In genomic region chr6:18153311-18153703, GRCh38 we compare ENCODE assay signal across 10 cellular contexts. TPM values are rescaled to one million over a fixed set of nuclear protein-coding genes. Genes with fewer than 3 reads are reported as not detected.
DNase-seq lines count a peak whose midpoint lies in the region; ATAC-seq and TF ChIP-seq lines count a peak whose summit lies in the region.
"Had no signal": no experiment of that assay in that cellular context is flagged by ENCODE, and none has a peak within 500 bp of the region (broad histone marks: within the 10 kb centered on the region; RNA-seq: fewer than 3 reads in every experiment).

No MANE protein-coding gene starts in this region.

- no peak for DNase-seq in HFFc6
- no peak for DNase-seq in WTC11 (ENCODE audit: low spot score)
- DNase-seq in renal cortical epithelial cell (ENCODE audit: low read depth): peak; percentile 50
- no peak for DNase-seq in caudate nucleus (lab: John Stamatoyannopoulos, UW)
- DNase-seq in AG20443 (ENCODE audit: low spot score): no peak
- DNase-seq in activated T-helper 1 cell treated with anti-CD3 and anti-CD28 coated beads, Interleukin-12 subunit alpha, Interleukin-12 subunit beta, Interleukin-2, Interleukin-4 antibody, amounts not matched to agents 30 ng/mL and 10 ng/mL and 1 ng/mL, durations not matched to agents 14 hours and 24 hours and 36 hours (ENCODE audit: low spot score): no peak
- DNase-seq: activated CD4-positive, alpha-beta T cell treated with anti-CD3 and anti-CD28 coated beads for 1 hour; testis had no signal

- no peaks in the 10 kb centered on the region for H3K9me3 ChIP-seq in iPS-18a (ENCODE audit: control insufficient read depth, low read depth, low read length)
- H3K9me3 ChIP-seq: testis had no signal

- H3K27ac ChIP-seq in iPS-18a (ENCODE audit: low read length): no peak overlapping the region
- H3K27ac ChIP-seq in caudate nucleus (ENCODE audit: low read depth, low read length): no peak overlapping the region
- H3K27ac ChIP-seq: testis had no signal

- H3K27ac Mint-ChIP-seq in HFFc6: peak overlapping the region; percentile 82
- H3K27ac Mint-ChIP-seq in WTC11: no peak overlapping the region
- H3K27ac Mint-ChIP-seq in activated T-helper 1 cell treated with anti-CD3 and anti-CD28 coated beads, Interleukin-12 subunit alpha, Interleukin-12 subunit beta, Interleukin-2, Interleukin-4 antibody, amounts not matched to agents 30 ng/mL and 10 ng/mL and 1 ng/mL, durations not matched to agents 14 hours and 24 hours and 36 hours: no peak overlapping the region

- H3K36me3 Mint-ChIP-seq in HFFc6 (ENCODE audit: low read depth) (peaks cover 17% of the 10 kb centered on the region), WTC11 (peaks cover 4% of the 10 kb centered on the region; the same call in 1 of the 2 replicates)
- peaks cover 6% of the 10 kb centered on the region for H3K36me3 Mint-ChIP-seq in activated T-helper 1 cell treated with anti-CD3 and anti-CD28 coated beads, Interleukin-12 subunit alpha, Interleukin-12 subunit beta, Interleukin-2, Interleukin-4 antibody, amounts not matched to agents 30 ng/mL and 10 ng/mL and 1 ng/mL, durations not matched to agents 14 hours and 24 hours and 36 hours (ENCODE audit: low read depth)

- H3K27me3 Mint-ChIP-seq in HFFc6 (ENCODE audit: insufficient read depth): peaks cover 2% of the 10 kb centered on the region
- H3K27me3 Mint-ChIP-seq in WTC11 (ENCODE audit: low read depth): no peaks in the 10 kb centered on the region
- H3K27me3 Mint-ChIP-seq in activated T-helper 1 cell treated with anti-CD3 and anti-CD28 coated beads, Interleukin-12 subunit alpha, Interleukin-12 subunit beta, Interleukin-2, Interleukin-4 antibody, amounts not matched to agents 30 ng/mL and 10 ng/mL and 1 ng/mL, durations not matched to agents 14 hours and 24 hours and 36 hours (ENCODE audit: insufficient read depth): peaks cover 9% of the 10 kb centered on the region

- peak overlapping the region; percentile 84 for H3K4me3 ChIP-seq in iPS-18a (ENCODE audit: low read length)

- H3K4me1 Mint-ChIP-seq in HFFc6 (ENCODE audit: low read depth) (peaks cover 40% of the 10 kb centered on the region), WTC11 (peaks cover 22% of the 10 kb centered on the region)
- H3K4me1 Mint-ChIP-seq in activated T-helper 1 cell treated with anti-CD3 and anti-CD28 coated beads, Interleukin-12 subunit alpha, Interleukin-12 subunit beta, Interleukin-2, Interleukin-4 antibody, amounts not matched to agents 30 ng/mL and 10 ng/mL and 1 ng/mL, durations not matched to agents 14 hours and 24 hours and 36 hours (ENCODE audit: low read depth): peaks cover 24% of the 10 kb centered on the region

- intact Hi-C loops in activated T-helper 1 cell treated with anti-CD3 and anti-CD28 coated beads, Interleukin-12 subunit alpha, Interleukin-12 subunit beta, Interleukin-2, Interleukin-4 antibody, amounts not matched to agents 30 ng/mL and 10 ng/mL and 1 ng/mL, durations not matched to agents 14 hours and 24 hours and 36 hours (cut with micrococcal nuclease): no loop called here

- CTCF ChIA-PET in WTC11 (lab: Charles Lee): no interaction called here

- no peak for ATAC-seq in WTC11
- ATAC-seq in GM21737 (IDR thresholded peaks at IDR 0.05; ENCODE audit: unreplicated experiment): no peak

- H3K4me1 ChIP-seq in iPS-18a (ENCODE audit: control insufficient read depth, low read depth, low read length): peaks cover 19% of the 10 kb centered on the region

- H3K4me3 Mint-ChIP-seq in HFFc6 (peak overlapping the region; percentile 99), WTC11 (0 out of 2 replicates have a peak overlapping the region, but pooled peaks have one; percentile 97)
- H3K4me3 Mint-ChIP-seq in activated T-helper 1 cell treated with anti-CD3 and anti-CD28 coated beads, Interleukin-12 subunit alpha, Interleukin-12 subunit beta, Interleukin-2, Interleukin-4 antibody, amounts not matched to agents 30 ng/mL and 10 ng/mL and 1 ng/mL, durations not matched to agents 14 hours and 24 hours and 36 hours: no peak overlapping the region

- H3K27me3 ChIP-seq in iPS-18a (ENCODE audit: control insufficient read depth, insufficient read depth, low read length): no peaks in the 10 kb centered on the region
- H3K27me3 ChIP-seq: testis had no signal

- TF ChIP-seq CTCF in HFFc6 (IDR thresholded peaks at IDR 0.05): no peak
- TF ChIP-seq CTCF in WTC11 (IDR thresholded peaks at IDR 0.05): no peak

- POLR2A ChIA-PET in WTC11 (lab: Charles Lee): interaction anchor here (0.6 kb wide), 1 partner anchor 101 kb away, joined by 3 read pairs; no protein-coding TSS in a partner anchor

- H3K9me3 Mint-ChIP-seq in HFFc6 (no peaks in the 10 kb centered on the region), WTC11 (no peaks in the 10 kb centered on the region)
- no peaks in the 10 kb centered on the region for H3K9me3 Mint-ChIP-seq in activated T-helper 1 cell treated with anti-CD3 and anti-CD28 coated beads, Interleukin-12 subunit alpha, Interleukin-12 subunit beta, Interleukin-2, Interleukin-4 antibody, amounts not matched to agents 30 ng/mL and 10 ng/mL and 1 ng/mL, durations not matched to agents 14 hours and 24 hours and 36 hours

- H3K9ac ChIP-seq in iPS-18a (ENCODE audit: low read length): no peak overlapping the region

- H3K36me3 ChIP-seq in iPS-18a (ENCODE audit: control insufficient read depth, low read depth, low read length): peaks cover 3% of the 10 kb centered on the region

TF ChIP-seq in WTC11, 78 proteins besides CTCF, POLR2A, EP300 and RAD21:
- no peak for TF ChIP-seq ZBTB43 (CRISPR knock-in tag; IDR thresholded peaks at IDR 0.05)

RNA-seq across cellular contexts. Expression of gene TPMT, which starts 1.6 kb away (rescaled TPM):
- total RNA-seq in HFFc6 (2021; fragmentation: NEBNext Ultra II Directional; extraction: Animal tissue kit (Norgen Biotek cat#: 25700)): 10 to 100 TPM; 15.5 to 23.1 (median 21.2) TPM
- total RNA-seq in WTC11 (2021): 12.7 to 14.4 TPM (median 13.5 TPM) in 3 replicates
- total RNA-seq in renal cortical epithelial cell: 21.5 and 28.1 TPM in 2 replicates
- total RNA-seq in activated T-helper 1 cell treated with anti-CD3 and anti-CD28 coated beads, Interleukin-12 subunit alpha, Interleukin-12 subunit beta, Interleukin-2, Interleukin-4 antibody, amounts not matched to agents 30 ng/mL and 10 ng/mL and 1 ng/mL, durations not matched to agents 14 hours and 24 hours and 36 hours: 1.2 and 1.3 TPM in 2 replicates

RNA-seq across cellular contexts. Expression of gene KDM1B, which starts 1.9 kb away (rescaled TPM):
- 10 to 100 TPM; 17.4 to 20.9 (median 19.1) TPM for total RNA-seq in HFFc6 (2021; fragmentation: NEBNext Ultra II Directional; extraction: Animal tissue kit (Norgen Biotek cat#: 25700))
- total RNA-seq in WTC11 (2021) (6.7 to 8.7 TPM (median 8.0 TPM) in 3 replicates), renal cortical epithelial cell (32.1 and 38.8 TPM in 2 replicates)
- total RNA-seq in activated T-helper 1 cell treated with anti-CD3 and anti-CD28 coated beads, Interleukin-12 subunit alpha, Interleukin-12 subunit beta, Interleukin-2, Interleukin-4 antibody, amounts not matched to agents 30 ng/mL and 10 ng/mL and 1 ng/mL, durations not matched to agents 14 hours and 24 hours and 36 hours: 7.1 and 7.2 TPM in 2 replicates

RNA-seq across cellular contexts. Expression of gene NHLRC1, which starts 30.8 kb away (rescaled TPM):
- 1 to 10 TPM; 1.2 to 1.9 (median 1.4) TPM for total RNA-seq in HFFc6 (2021; fragmentation: NEBNext Ultra II Directional; extraction: Animal tissue kit (Norgen Biotek cat#: 25700))
- total RNA-seq in WTC11 (2021) (1.0 to 1.4 TPM (median 1.2 TPM) in 3 replicates), renal cortical epithelial cell (1.7 and 3.3 TPM in 2 replicates)
- 0.23 and 0.24 TPM in 2 replicates for total RNA-seq in activated T-helper 1 cell treated with anti-CD3 and anti-CD28 coated beads, Interleukin-12 subunit alpha, Interleukin-12 subunit beta, Interleukin-2, Interleukin-4 antibody, amounts not matched to agents 30 ng/mL and 10 ng/mL and 1 ng/mL, durations not matched to agents 14 hours and 24 hours and 36 hours
